In genomic region chr1:88783145-88783544, GRCh38 we compare ENCODE assay signal across 1 cellular context.
TF ChIP-seq lines count a peak whose summit lies in the region.

No MANE protein-coding gene starts in this region.

TF ChIP-seq in GM23338, 12 proteins besides CTCF, POLR2A, EP300 and RAD21 (continued from another document):
- no peak for TF ChIP-seq ZNF462 (CRISPR knock-in tag; IDR thresholded peaks at IDR 0.05)
- TF ChIP-seq ZNF331 (CRISPR knock-in tag; IDR thresholded peaks at IDR 0.05; ENCODE audit: low read depth): no peak
- no peak for TF ChIP-seq EZH2 (IDR thresholded peaks at IDR 0.05; ENCODE audit: low read depth, unreplicated experiment)
- no peak for TF ChIP-seq CREB1 (CRISPR knock-in tag; IDR thresholded peaks at IDR 0.05; ENCODE audit: low read depth)
